Comparison of ENCODE assay signal across 1 cellular context in genomic region chr6:93017213-93017612, GRCh38.
TF ChIP-seq lines count a peak whose summit lies in the region.

No MANE protein-coding gene starts in this region.

TF ChIP-seq in GM23338, 12 proteins besides CTCF, POLR2A, EP300 and RAD21 (continued from another document):
- TF ChIP-seq ETS1 (IDR thresholded peaks at IDR 0.05) (no peak), NANOG (IDR thresholded peaks at IDR 0.05; ENCODE audit: borderline replicate concordance) (no peak), REST (IDR thresholded peaks at IDR 0.05; ENCODE audit: unreplicated experiment) (no peak), CREB1 (CRISPR knock-in tag; IDR thresholded peaks at IDR 0.05; ENCODE audit: low read depth) (no peak), ZNF331 (CRISPR knock-in tag; IDR thresholded peaks at IDR 0.05; ENCODE audit: low read depth) (no peak)
